ENCODE assay signal across 17 cellular contexts in the genomic region with DNA sequence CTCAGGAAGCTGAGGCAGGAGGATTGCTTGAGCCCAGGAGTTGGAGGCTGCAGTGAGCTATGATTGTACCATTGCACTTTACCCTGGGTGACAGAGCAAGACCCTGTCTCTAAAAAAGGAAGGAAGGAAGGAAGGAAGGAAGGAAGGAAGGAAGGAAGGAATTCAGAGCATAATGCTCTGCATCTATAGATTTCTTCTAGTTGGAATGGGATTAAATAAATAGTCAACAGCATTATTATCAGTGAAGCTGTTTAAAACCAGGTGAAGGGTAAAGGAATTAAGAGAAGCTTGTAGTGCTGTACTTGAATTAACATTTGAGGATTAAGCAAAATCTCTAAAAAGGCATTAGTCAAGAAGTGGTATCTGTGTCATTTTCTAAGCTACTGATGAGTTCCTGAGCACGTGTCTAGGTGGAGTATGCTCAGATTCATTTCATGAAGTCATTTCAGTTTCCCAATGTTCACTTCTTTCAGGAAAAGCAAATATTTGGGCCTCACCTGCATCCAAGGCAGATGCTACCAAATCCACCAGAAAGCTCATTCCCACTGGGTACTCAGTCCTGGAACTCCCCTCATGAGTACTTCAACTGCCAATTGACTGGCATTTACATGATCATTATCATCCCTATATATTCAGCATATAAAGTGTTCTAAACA. TPM values are rescaled to one million over a fixed set of nuclear protein-coding genes. Genes with fewer than 3 reads are reported as not detected.
DNase-seq lines count a peak whose midpoint lies in the region; ATAC-seq, FAIRE-seq and TF ChIP-seq lines count a peak whose summit lies in the region.
"Had no signal": no experiment of that assay in that cellular context is flagged by ENCODE, and none has a peak within 500 bp of the region (broad histone marks: within the 10 kb centered on the region; RNA-seq: fewer than 3 reads in every experiment).

No MANE protein-coding gene starts in this region.

- FAIRE-seq in A549 (lab: Jason Lieb, UNC): no peak

- no TSS peak for BruUV-seq in Calu3 (replicated peaks; lab: Mats Ljungman, UMichigan)

- TF ChIP-seq POLR2A in A549 (IDR thresholded peaks at IDR 0.05; ENCODE audit: low read length): no peak
- TF ChIP-seq POLR2A in esophagus squamous epithelium (IDR thresholded peaks at IDR 0.05): no peak
- TF ChIP-seq POLR2A in upper lobe of left lung (IDR thresholded peaks at IDR 0.05): no peak

- CTCF ChIA-PET in A549 (lab: Yijun Ruan, JAX) (interaction anchor here (0.5 to 19.0 kb wide), 12 partner anchors 9 to 104 kb away, joined by 3 to 386 read pairs (median 10); a partner anchor contains a TSS), Calu3 (lab: Charles Lee) (interaction anchor here (1.0 to 1.9 kb wide), 2 partner anchors 19 to 22 kb away, joined by 3 to 6 read pairs; no protein-coding TSS in a partner anchor), RWPE1 (lab: Yijun Ruan, JAX) (interaction anchor here (0.6 to 1.4 kb wide), 8 partner anchors 10 to 426 kb away, joined by 3 to 9 read pairs (median 4); a partner anchor contains a TSS)

- H3K27me3 ChIP-seq in esophagus squamous epithelium (peaks cover 0 to 6% (median 0%) of the 10 kb centered on the region in 4 donors), upper lobe of left lung (no peaks in the 10 kb centered on the region)

- peak overlapping the region; percentile 79 for H3K4me2 ChIP-seq in A549

- H3K4me3 Mint-ChIP-seq in Calu3 (ENCODE audit: low read depth, unreplicated experiment): no peak overlapping the region
- H3K4me3 Mint-ChIP-seq: CD8-positive, alpha-beta T cell; T-cell had no signal

- H3K36me3 ChIP-seq in esophagus squamous epithelium: no peaks in the 10 kb centered on the region
- no peaks in the 10 kb centered on the region for H3K36me3 ChIP-seq in upper lobe of left lung

- peaks cover 19% of the 10 kb centered on the region for H3K36me3 Mint-ChIP-seq in Calu3 (ENCODE audit: insufficient read depth, unreplicated experiment)
- H3K36me3 Mint-ChIP-seq: CD8-positive, alpha-beta T cell; T-cell had no signal

- no peaks in the 10 kb centered on the region for H3K27me3 Mint-ChIP-seq in Calu3 (ENCODE audit: unreplicated experiment)

- DNase-seq in A549 (ENCODE audit: low read depth in 1 of 2, low spot score in 1 of 2) (no peak), Calu3 (no peak), RWPE1 (ENCODE audit: low spot score) (no peak), esophagus squamous epithelium (lab: John Stamatoyannopoulos, UW) (no peak), NCI-H2227 treated with DMSO at 0.1 percent for 48 hours (lab: John Stamatoyannopoulos, UW) (no peak), amygdala (lab: John Stamatoyannopoulos, UW) (no peak), upper lobe of left lung (no peak)
- DNase-seq: ACHN; CD8-positive, alpha-beta T cell; GF-D8; Karpas-422; NCI-H187 treated with DMSO at 0.1 percent for 48 hours; NCI-H2171 treated with DMSO at 0.1 percent for 48 hours; NCI-H526 treated with DMSO at 0.1 percent for 48 hours; T-cell had no signal

- H3K4me1 Mint-ChIP-seq in Calu3 (ENCODE audit: low read depth, unreplicated experiment): peaks cover 58% of the 10 kb centered on the region
- H3K4me1 Mint-ChIP-seq: T-cell had no signal

- TF ChIP-seq RAD21 in A549 (conservative IDR thresholded peaks at IDR 0.05 in 1 of 2, IDR thresholded peaks at IDR 0.05 in 1 of 2): no peak

- peak overlapping the region; percentile 88 for H3K27ac Mint-ChIP-seq in Calu3 (ENCODE audit: unreplicated experiment)
- H3K27ac Mint-ChIP-seq: CD8-positive, alpha-beta T cell; T-cell had no signal

- H3K4me3 ChIP-seq in A549 (no peak overlapping the region), esophagus squamous epithelium (no peak overlapping the region), upper lobe of left lung (no peak overlapping the region)
- H3K4me3 ChIP-seq: GM23248 had no signal

- intact Hi-C loops in Calu3 (cut with micrococcal nuclease; ENCODE audit: unreplicated experiment) (no loop called here), esophagus squamous epithelium (cut with DNase I) (no loop called here)

- peak overlapping the region; percentile 85 to 91 for H3K27ac ChIP-seq in A549
- peak overlapping the region; percentile 73 for H3K27ac ChIP-seq in RWPE1
- H3K27ac ChIP-seq in esophagus squamous epithelium: peak overlapping the region; percentile 53 to 86 (median 76)
- H3K27ac ChIP-seq in upper lobe of left lung: no peak overlapping the region
- H3K27ac ChIP-seq: GM23248 had no signal

- TF ChIP-seq EP300 in A549 (IDR thresholded peaks at IDR 0.05) (no peak), upper lobe of left lung (IDR thresholded peaks at IDR 0.05) (no peak)

- 80% methylated on average over 1 of the region's 1 CpG for WGBS in A549 (ENCODE audit: missing lambda C conversion rate)
- 33 to 47% methylated on average over 1 of the region's 1 CpG for WGBS in esophagus squamous epithelium, 2 donors
- WGBS in upper lobe of left lung, 2 donors: 78 to 100% methylated on average over 1 of the region's 1 CpG

- H3K9me3 Mint-ChIP-seq in Calu3 (ENCODE audit: low read depth, unreplicated experiment): no peaks in the 10 kb centered on the region
- H3K9me3 Mint-ChIP-seq: CD8-positive, alpha-beta T cell; T-cell had no signal

- H3K4me1 ChIP-seq in A549 (peaks cover 64% of the 10 kb centered on the region), esophagus squamous epithelium (peaks cover 13 to 63% (median 24%) of the 10 kb centered on the region in 3 donors), upper lobe of left lung (peaks cover 8 to 27% (median 15%) of the 10 kb centered on the region in 4 donors)

- TF ChIP-seq CTCF in A549 (IDR thresholded peaks at IDR 0.05) (no peak), Calu3 (IDR thresholded peaks at IDR 0.05; ENCODE audit: unreplicated experiment) (no peak), RWPE1 (conservative IDR thresholded peaks at IDR 0.05; ENCODE audit: low read depth) (no peak), esophagus squamous epithelium (IDR thresholded peaks at IDR 0.05) (no peak), upper lobe of left lung (IDR thresholded peaks at IDR 0.05) (no peak)

- H3K9me3 ChIP-seq in A549: no peaks in the 10 kb centered on the region
- H3K9me3 ChIP-seq in esophagus squamous epithelium: no peaks in the 10 kb centered on the region
- no peaks in the 10 kb centered on the region for H3K9me3 ChIP-seq in upper lobe of left lung

- ATAC-seq in A549 (no peak), HG03280 (IDR thresholded peaks at IDR 0.05; ENCODE audit: unreplicated experiment) (no peak), upper lobe of left lung (ENCODE audit: low FRiP score in 2 of 2) (no peak)
- ATAC-seq: CD8-positive, alpha-beta T cell; T-cell had no signal

- POLR2A ChIA-PET in A549 (lab: Yijun Ruan, JAX) (interaction anchor here (6.5 kb wide), 1 partner anchor 25 kb away, joined by 61 read pairs; a partner anchor contains a TSS), RWPE1 (lab: Yijun Ruan, JAX; ENCODE audit: low non-redundant PET) (interaction anchor here (0.6 kb wide), 1 partner anchor 25 kb away, joined by 3 read pairs; a partner anchor contains a TSS)

TF ChIP-seq in A549, 52 proteins besides CTCF, POLR2A, EP300 and RAD21:
- no peak for TF ChIP-seq NFE2L2 (conservative IDR thresholded peaks at IDR 0.05; ENCODE audit: low read length)
- no peak for TF ChIP-seq POLR2AphosphoS2 (conservative IDR thresholded peaks at IDR 0.05; ENCODE audit: low read length)
- TF ChIP-seq KDM5A (IDR thresholded peaks at IDR 0.05): no peak

RNA-seq across cellular contexts. Expression of a gene that starts 8.4 kb away (rescaled TPM):
- polyA plus RNA-seq in A549 (2011; rRNA removed) (0.30 and 0.35 TPM in 2 replicates), A549 (2017; fragmentation: RNase III; extraction: RNeasy Plus Mini Kit Qiagen cat#74134 plus additional on column Dnase treatment) (0.20 to 0.30 TPM (median 0.28 TPM) in 3 replicates)
- 0.15 and 0.23 TPM in 2 replicates for polyA plus RNA-seq in A549 (2012; cell fraction: cytosol; rRNA removed)
- 0.47 and 0.60 TPM in 2 replicates for polyA plus RNA-seq in A549 (2012; cell fraction: nucleus; rRNA removed)
- 0.39 and 0.41 TPM in 2 replicates for polyA minus RNA-seq in A549 (2011; rRNA and poly(A)+ RNA removed)
- total RNA-seq in Calu3 (2022) (not detected in 2 replicates), esophagus squamous epithelium (1 to 10 TPM in 2 of 4 donors, under 1 TPM in 2; 0.04 to 3.8 (median 2.2) TPM), upper lobe of left lung (not detected)
- total RNA-seq: CD8-positive, alpha-beta T cell; GM23248; T-cell had no signal
- polyA plus RNA-seq: GM23248 had no signal

RNA-seq across cellular contexts. Expression of a gene that starts 24.4 kb away (rescaled TPM):
- polyA plus RNA-seq in A549 (2011; rRNA removed) (23.2 and 31.9 TPM in 2 replicates), A549 (2017; fragmentation: RNase III; extraction: RNeasy Plus Mini Kit Qiagen cat#74134 plus additional on column Dnase treatment) (28.4 to 33.5 TPM (median 32.2 TPM) in 3 replicates)
- polyA plus RNA-seq in A549 (2012; cell fraction: cytosol; rRNA removed): 5.2 and 6.7 TPM in 2 replicates
- 6.1 and 12.5 TPM in 2 replicates for polyA plus RNA-seq in A549 (2012; cell fraction: nucleus; rRNA removed)
- polyA minus RNA-seq in A549 (2011; rRNA and poly(A)+ RNA removed): 49.3 and 53.2 TPM in 2 replicates
- total RNA-seq in Calu3 (2022) (17.3 and 34.6 TPM in 2 replicates), esophagus squamous epithelium (10 to 100 TPM in 3 of 4 donors, 1 to 10 TPM in 1; 6.3 to 46.3 (median 29.6) TPM), upper lobe of left lung (10 to 100 TPM in 5 of 6 donors, 1 to 10 TPM in 1; 7.3 to 21.6 (median 16.8) TPM)

Comparison
In these comparisons a context has a peak if more than half of its experiments do, and no peak if none do; other contexts are left out.
1. H3K27ac ChIP-seq: peak in A549 (2 of 2), RWPE1 (single experiment) and esophagus squamous epithelium (4 of 4); none in upper lobe of left lung (0 of 4).